Comparison of ENCODE assay signal across 10 cellular contexts in genomic region chr20:14829897-14830296, GRCh38.
DNase-seq lines count a peak whose midpoint lies in the region; ATAC-seq, FAIRE-seq and TF ChIP-seq lines count a peak whose summit lies in the region.
"Had no signal": no experiment of that assay in that cellular context is flagged by ENCODE, and none has a peak within 500 bp of the region (broad histone marks: within the 10 kb centered on the region; RNA-seq: fewer than 3 reads in every experiment).

No MANE protein-coding gene starts in this region.

- FAIRE-seq in GM19239 (lab: Jason Lieb, UNC), result peak; percentile 68

- ATAC-seq in HG02798 (IDR thresholded peaks at IDR 0.05; ENCODE audit: poor library complexity, unreplicated experiment), result peak; percentile 34
- ATAC-seq: T-cell had no signal

- no peak for DNase-seq in GM19239 (ENCODE audit: insufficient read length, low spot score)
- DNase-seq in iPS-NIHi11 (ENCODE audit: low spot score), result peak; percentile 16
- DNase-seq in GM03348 (ENCODE audit: low spot score), result no peak
- no peak for DNase-seq in HT-29 (ENCODE audit: low spot score)
- DNase-seq in anterior cingulate cortex (lab: John Stamatoyannopoulos, UW), result no peak
- DNase-seq in SIG-M5 (lab: John Stamatoyannopoulos, UW), result no peak
- DNase-seq: activated T-cell treated with anti-CD3 and anti-CD28 coated beads for 4 hours, T-cell had no signal

- TF ChIP-seq RAD21 in Ishikawa (IDR thresholded peaks at IDR 0.05; ENCODE audit: low read depth), result no peak

- TF ChIP-seq EP300 in Ishikawa (IDR thresholded peaks at IDR 0.05; ENCODE audit: borderline replicate concordance), result 0 out of 2 replicates have a peak, but pooled peaks have one; percentile 20

TF ChIP-seq in Ishikawa, 13 proteins besides CTCF, POLR2A, EP300 and RAD21:
- TF ChIP-seq TCF12 (IDR thresholded peaks at IDR 0.05; ENCODE audit: low read depth), result 0 out of 2 replicates have a peak, but pooled peaks have one; percentile 56
- peak; percentile 82 for TF ChIP-seq NFIC (IDR thresholded peaks at IDR 0.05)
- no peak for TF ChIP-seq TAF1 (IDR thresholded peaks at IDR 0.05; ENCODE audit: low read depth)
- TF ChIP-seq TEAD4 (IDR thresholded peaks at IDR 0.05), result 0 out of 2 replicates have a peak, but pooled peaks have one; percentile 27
- no peak for TF ChIP-seq CREB1 (IDR thresholded peaks at IDR 0.05; ENCODE audit: low read depth)
- TF ChIP-seq REST (IDR thresholded peaks at IDR 0.05; ENCODE audit: low read depth), result no peak
- no peak for TF ChIP-seq USF1 (IDR thresholded peaks at IDR 0.05)
TF ChIP-seq in Ishikawa: peak in this region for 3.
